Comparison of ENCODE assay signal across 1 cellular context in genomic region chr12:51886021-51886710, GRCh38.
TF ChIP-seq lines count a peak whose summit lies in the region.

No MANE protein-coding gene starts in this region.

TF ChIP-seq in K562, 482 proteins besides CTCF, POLR2A, EP300 and RAD21 (continued from another document and continues in another):
- TF ChIP-seq, protein P1, sequence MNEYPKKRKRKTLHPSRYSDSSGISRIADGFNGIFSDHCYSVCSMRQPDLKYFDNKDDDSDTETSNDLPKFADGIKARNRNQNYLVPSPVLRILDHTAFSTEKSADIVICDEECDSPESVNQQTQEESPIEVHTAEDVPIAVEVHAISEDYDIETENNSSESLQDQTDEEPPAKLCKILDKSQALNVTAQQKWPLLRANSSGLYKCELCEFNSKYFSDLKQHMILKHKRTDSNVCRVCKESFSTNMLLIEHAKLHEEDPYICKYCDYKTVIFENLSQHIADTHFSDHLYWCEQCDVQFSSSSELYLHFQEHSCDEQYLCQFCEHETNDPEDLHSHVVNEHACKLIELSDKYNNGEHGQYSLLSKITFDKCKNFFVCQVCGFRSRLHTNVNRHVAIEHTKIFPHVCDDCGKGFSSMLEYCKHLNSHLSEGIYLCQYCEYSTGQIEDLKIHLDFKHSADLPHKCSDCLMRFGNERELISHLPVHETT (CRISPR knock-in tag; conservative IDR thresholded peaks at IDR 0.05 in 1 of 2, IDR thresholded peaks at IDR 0.05 in 1 of 2) = 0 out of 4 replicates have a peak, but pooled peaks of 1 of the 2 experiments have one; percentile 41
- TF ChIP-seq TRIM24 (IDR thresholded peaks at IDR 0.05) (0 out of 4 replicates have a peak, but pooled peaks of 1 of the 2 experiments have one; percentile 4), ZNF175 (CRISPR knock-in tag; IDR thresholded peaks at IDR 0.05; ENCODE audit: low read depth) (0 out of 2 replicates have a peak, but pooled peaks have one; percentile 74), NRF1 (conservative IDR thresholded peaks at IDR 0.05 in 1 of 2, IDR thresholded peaks at IDR 0.05 in 1 of 2) (peak; percentile 36 to 42; a peak in 2 of 4 replicates), NR2C2 (CRISPR knock-in tag; IDR thresholded peaks at IDR 0.05) (no peak), NR2C2 (tag; IDR thresholded peaks at IDR 0.05) (peak; percentile 80), HDAC1 (IDR thresholded peaks at IDR 0.05) (peak in 1 of 2 experiments; percentile 27; a peak in 1 of 4 replicates), GATAD2A (IDR thresholded peaks at IDR 0.05) (no peak), MAZ (CRISPR knock-in tag; conservative IDR thresholded peaks at IDR 0.05 in 1 of 2, IDR thresholded peaks at IDR 0.05 in 1 of 2) (0 out of 4 replicates have a peak, but pooled peaks of 1 of the 2 experiments have one; percentile 20), PHTF2 (CRISPR knock-in tag; IDR thresholded peaks at IDR 0.05) (0 out of 2 replicates have a peak, but pooled peaks have one; percentile 24), GABPA (tag; conservative IDR thresholded peaks at IDR 0.05; ENCODE audit: low read depth) (peak; percentile 66), EGR1 (conservative IDR thresholded peaks at IDR 0.05) (no peak), ZEB2 (IDR thresholded peaks at IDR 0.05) (no peak), ZNF766 (CRISPR knock-in tag; conservative IDR thresholded peaks at IDR 0.05) (peak; percentile 18; the same call in 1 of the 2 replicates), L3MBTL2 (IDR thresholded peaks at IDR 0.05) (peak; percentile 33; the same call in 1 of the 2 replicates), CEBPB (tag; IDR thresholded peaks at IDR 0.05) (peak; percentile 79), FOXK2 (conservative IDR thresholded peaks at IDR 0.05 in 1 of 2, IDR thresholded peaks at IDR 0.05 in 1 of 2; ENCODE audit: low read depth in 2 of 2) (peak; percentile 53 to 68; a peak in 3 of 4 replicates), ZNF583 (CRISPR knock-in tag; IDR thresholded peaks at IDR 0.05) (peak; percentile 73; the same call in 1 of the 2 replicates), FOSL1 (tag; conservative IDR thresholded peaks at IDR 0.05) (peak; percentile 62; the same call in 1 of the 2 replicates), CXXC5 (CRISPR knock-in tag; IDR thresholded peaks at IDR 0.05) (peak; percentile 54; the same call in 1 of the 2 replicates), RCOR1 (IDR thresholded peaks at IDR 0.05; ENCODE audit: borderline replicate concordance in 1 of 2, low read depth in 2 of 2, low read length in 2 of 2) (peak in 1 of 2 experiments; percentile 81; a peak in 1 of 4 replicates), CREB3 (tag; conservative IDR thresholded peaks at IDR 0.05; ENCODE audit: low read depth) (0 out of 2 replicates have a peak, but pooled peaks have one; percentile 40), MEIS2 (IDR thresholded peaks at IDR 0.05; ENCODE audit: partially characterized antibody) (peak; percentile 40), GATAD2B (IDR thresholded peaks at IDR 0.05; ENCODE audit: borderline replicate concordance) (no peak), THAP12 (CRISPR knock-in tag; IDR thresholded peaks at IDR 0.05) (no peak), TAF15 (IDR thresholded peaks at IDR 0.05; ENCODE audit: low read depth, low read length) (no peak), PKNOX1 (IDR thresholded peaks at IDR 0.05) (peak; percentile 29; the same call in 1 of the 2 replicates), SAFB2 (IDR thresholded peaks at IDR 0.05; ENCODE audit: borderline replicate concordance, low read depth, low read length, severe bottlenecking) (no peak), CREB1 (IDR thresholded peaks at IDR 0.05) (no peak), CREB1 (CRISPR knock-in tag; IDR thresholded peaks at IDR 0.05) (peak; percentile 16; the same call in 1 of the 2 replicates), ATF1 (CRISPR knock-in tag; IDR thresholded peaks at IDR 0.05) (no peak), ATF1 (tag; IDR thresholded peaks at IDR 0.05) (peak; percentile 28; the same call in 1 of the 2 replicates), ATF7 (IDR thresholded peaks at IDR 0.05) (0 out of 2 replicates have a peak, but pooled peaks have one; percentile 5), MEF2D (tag; conservative IDR thresholded peaks at IDR 0.05; ENCODE audit: low read depth) (0 out of 2 replicates have a peak, but pooled peaks have one; percentile 18), CBX5 (IDR thresholded peaks at IDR 0.05; ENCODE audit: borderline replicate concordance, low read depth) (no peak), KDM1A (IDR thresholded peaks at IDR 0.05) (peak in 1 of 2 experiments; percentile 49; a peak in 1 of 4 replicates), JUN (IDR thresholded peaks at IDR 0.05; ENCODE audit: borderline replicate concordance, low read depth, low read length) (peak; percentile 63; the same call in 1 of the 2 replicates), JUN (CRISPR knock-in tag; IDR thresholded peaks at IDR 0.05; ENCODE audit: borderline replicate concordance) (no peak), STAT5A (IDR thresholded peaks at IDR 0.05; ENCODE audit: borderline replicate concordance, low read length) (no peak), MYBL2 (IDR thresholded peaks at IDR 0.05; ENCODE audit: low read depth) (no peak), MYBL2 (CRISPR knock-in tag; IDR thresholded peaks at IDR 0.05; ENCODE audit: borderline replicate concordance) (no peak), ZNF740 (CRISPR knock-in tag; IDR thresholded peaks at IDR 0.05) (no peak), ZNF740 (tag; IDR thresholded peaks at IDR 0.05) (no peak), BHLHE40 (IDR thresholded peaks at IDR 0.05; ENCODE audit: low read length) (peak; percentile 53; the same call in 1 of the 2 replicates), JUND (IDR thresholded peaks at IDR 0.05; ENCODE audit: borderline replicate concordance, low read depth, low read length) (peak; percentile 74; the same call in 1 of the 2 replicates), JUND (tag; IDR thresholded peaks at IDR 0.05; ENCODE audit: borderline replicate concordance, low read depth, low read length) (peak; percentile 69; the same call in 1 of the 3 replicates), NR2F6 (CRISPR knock-in tag; IDR thresholded peaks at IDR 0.05) (no peak), ZNF584 (CRISPR knock-in tag; IDR thresholded peaks at IDR 0.05; ENCODE audit: low read depth) (peak; percentile 74; the same call in 1 of the 2 replicates), CEBPG (CRISPR knock-in tag; IDR thresholded peaks at IDR 0.05) (0 out of 2 replicates have a peak, but pooled peaks have one; percentile 32), CEBPG (tag; conservative IDR thresholded peaks at IDR 0.05 in 1 of 2, IDR thresholded peaks at IDR 0.05 in 1 of 2) (peak; percentile 68 to 84), TOE1 (IDR thresholded peaks at IDR 0.05; ENCODE audit: borderline replicate concordance) (peak; percentile 96), TOE1 (CRISPR knock-in tag; IDR thresholded peaks at IDR 0.05; ENCODE audit: borderline replicate concordance, low read depth) (no peak), CREM (IDR thresholded peaks at IDR 0.05; ENCODE audit: low read depth) (peak; percentile 63; the same call in 1 of the 2 replicates)
- TF ChIP-seq, protein P2, sequence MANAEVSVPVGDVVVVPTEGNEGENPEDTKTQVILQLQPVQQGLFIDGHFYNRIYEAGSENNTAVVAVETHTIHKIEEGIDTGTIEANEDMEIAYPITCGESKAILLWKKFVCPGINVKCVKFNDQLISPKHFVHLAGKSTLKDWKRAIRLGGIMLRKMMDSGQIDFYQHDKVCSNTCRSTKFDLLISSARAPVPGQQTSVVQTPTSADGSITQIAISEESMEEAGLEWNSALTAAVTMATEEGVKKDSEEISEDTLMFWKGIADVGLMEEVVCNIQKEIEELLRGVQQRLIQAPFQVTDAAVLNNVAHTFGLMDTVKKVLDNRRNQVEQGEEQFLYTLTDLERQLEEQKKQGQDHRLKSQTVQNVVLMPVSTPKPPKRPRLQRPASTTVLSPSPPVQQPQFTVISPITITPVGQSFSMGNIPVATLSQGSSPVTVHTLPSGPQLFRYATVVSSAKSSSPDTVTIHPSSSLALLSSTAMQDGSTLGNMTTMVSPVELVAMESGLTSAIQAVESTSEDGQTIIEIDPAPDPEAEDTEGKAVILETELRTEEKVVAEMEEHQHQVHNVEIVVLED (CRISPR knock-in tag; IDR thresholded peaks at IDR 0.05) = no peak
- TF ChIP-seq, protein P3, sequence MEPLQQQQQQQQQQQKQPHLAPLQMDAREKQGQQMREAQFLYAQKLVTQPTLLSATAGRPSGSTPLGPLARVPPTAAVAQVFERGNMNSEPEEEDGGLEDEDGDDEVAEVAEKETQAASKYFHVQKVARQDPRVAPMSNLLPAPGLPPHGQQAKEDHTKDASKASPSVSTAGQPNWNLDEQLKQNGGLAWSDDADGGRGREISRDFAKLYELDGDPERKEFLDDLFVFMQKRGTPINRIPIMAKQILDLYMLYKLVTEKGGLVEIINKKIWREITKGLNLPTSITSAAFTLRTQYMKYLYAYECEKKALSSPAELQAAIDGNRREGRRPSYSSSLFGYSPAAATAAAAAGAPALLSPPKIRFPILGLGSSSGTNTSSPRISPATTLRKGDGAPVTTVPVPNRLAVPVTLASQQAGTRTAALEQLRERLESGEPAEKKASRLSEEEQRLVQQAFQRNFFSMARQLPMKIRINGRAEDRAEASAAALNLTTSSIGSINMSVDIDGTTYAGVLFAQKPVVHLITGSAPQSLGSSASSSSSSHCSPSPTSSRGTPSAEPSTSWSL (CRISPR knock-in tag; IDR thresholded peaks at IDR 0.05; ENCODE audit: borderline replicate concordance) = no peak
- TF ChIP-seq, protein P4, sequence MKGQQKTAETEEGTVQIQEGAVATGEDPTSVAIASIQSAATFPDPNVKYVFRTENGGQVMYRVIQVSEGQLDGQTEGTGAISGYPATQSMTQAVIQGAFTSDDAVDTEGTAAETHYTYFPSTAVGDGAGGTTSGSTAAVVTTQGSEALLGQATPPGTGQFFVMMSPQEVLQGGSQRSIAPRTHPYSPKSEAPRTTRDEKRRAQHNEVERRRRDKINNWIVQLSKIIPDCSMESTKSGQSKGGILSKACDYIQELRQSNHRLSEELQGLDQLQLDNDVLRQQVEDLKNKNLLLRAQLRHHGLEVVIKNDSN (CRISPR knock-in tag; IDR thresholded peaks at IDR 0.05) = peak; percentile 79
- TF ChIP-seq, protein P5, sequence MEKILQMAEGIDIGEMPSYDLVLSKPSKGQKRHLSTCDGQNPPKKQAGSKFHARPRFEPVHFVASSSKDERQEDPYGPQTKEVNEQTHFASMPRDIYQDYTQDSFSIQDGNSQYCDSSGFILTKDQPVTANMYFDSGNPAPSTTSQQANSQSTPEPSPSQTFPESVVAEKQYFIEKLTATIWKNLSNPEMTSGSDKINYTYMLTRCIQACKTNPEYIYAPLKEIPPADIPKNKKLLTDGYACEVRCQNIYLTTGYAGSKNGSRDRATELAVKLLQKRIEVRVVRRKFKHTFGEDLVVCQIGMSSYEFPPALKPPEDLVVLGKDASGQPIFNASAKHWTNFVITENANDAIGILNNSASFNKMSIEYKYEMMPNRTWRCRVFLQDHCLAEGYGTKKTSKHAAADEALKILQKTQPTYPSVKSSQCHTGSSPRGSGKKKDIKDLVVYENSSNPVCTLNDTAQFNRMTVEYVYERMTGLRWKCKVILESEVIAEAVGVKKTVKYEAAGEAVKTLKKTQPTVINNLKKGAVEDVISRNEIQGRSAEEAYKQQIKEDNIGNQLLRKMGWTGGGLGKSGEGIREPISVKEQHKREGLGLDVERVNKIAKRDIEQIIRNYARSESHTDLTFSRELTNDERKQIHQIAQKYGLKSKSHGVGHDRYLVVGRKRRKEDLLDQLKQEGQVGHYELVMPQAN (IDR thresholded peaks at IDR 0.05; ENCODE audit: borderline replicate concordance) = no peak
- TF ChIP-seq, protein P6, sequence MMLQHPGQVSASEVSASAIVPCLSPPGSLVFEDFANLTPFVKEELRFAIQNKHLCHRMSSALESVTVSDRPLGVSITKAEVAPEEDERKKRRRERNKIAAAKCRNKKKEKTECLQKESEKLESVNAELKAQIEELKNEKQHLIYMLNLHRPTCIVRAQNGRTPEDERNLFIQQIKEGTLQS (IDR thresholded peaks at IDR 0.05) = peak; percentile 45; the same call in 1 of the 2 replicates
- TF ChIP-seq, protein P6 (CRISPR knock-in tag; conservative IDR thresholded peaks at IDR 0.05) = no peak
